11 cellular contexts compared by ENCODE assay signal in the genomic region with DNA sequence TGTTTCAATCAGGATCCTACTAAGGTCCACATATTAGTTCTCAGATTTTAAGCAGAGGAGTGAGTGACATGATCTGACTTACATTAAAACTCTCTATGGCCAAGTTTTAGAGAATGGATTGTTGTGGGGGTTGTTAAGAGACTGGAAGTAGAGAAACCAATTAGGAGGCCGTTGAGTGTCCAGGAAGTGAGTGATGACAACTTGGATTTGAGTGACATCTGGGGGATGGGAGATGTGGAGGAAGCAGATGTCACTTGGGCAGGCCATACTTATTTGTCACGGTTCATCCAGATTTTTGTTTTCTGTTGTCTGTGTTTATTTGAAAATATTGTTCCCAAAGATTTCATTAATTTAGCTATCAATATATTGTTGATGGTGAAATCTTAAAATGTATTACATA. TPM values are rescaled to one million over a fixed set of nuclear protein-coding genes. Genes with fewer than 3 reads are reported as not detected.
A peak's percentile ranks its signal among the peaks of the same experiment; 100 is the strongest.
DNase-seq lines count a peak whose midpoint lies in the region; ATAC-seq and TF ChIP-seq lines count a peak whose summit lies in the region.
"Had no signal": no experiment of that assay in that cellular context is flagged by ENCODE, and none has a peak within 500 bp of the region (broad histone marks: within the 10 kb centered on the region; RNA-seq: fewer than 3 reads in every experiment).

No MANE protein-coding gene starts in this region.

- WGBS in smooth muscle cell (ENCODE audit: low lambda C conversion rate) = 30% methylated on average over 2 of the region's 2 CpGs

- peaks cover under 1 to 22% of the 10 kb centered on the region in 2 donors for H3K36me3 Mint-ChIP-seq in CD4-positive, alpha-beta memory T cell
- H3K36me3 Mint-ChIP-seq in HFFc6 (ENCODE audit: low read depth) (peaks cover 27% of the 10 kb centered on the region), memory B cell (peaks cover 16% of the 10 kb centered on the region)

- H3K4me1 Mint-ChIP-seq in CD4-positive, alpha-beta memory T cell = peaks cover 38 to 80% (median 57%) of the 10 kb centered on the region in 4 donors
- H3K4me1 Mint-ChIP-seq in HFFc6 (ENCODE audit: low read depth) = peaks cover 81% of the 10 kb centered on the region
- peaks cover 26% of the 10 kb centered on the region for H3K4me1 Mint-ChIP-seq in memory B cell

- H3K27ac Mint-ChIP-seq in CD4-positive, alpha-beta memory T cell = peak overlapping the region; percentile 19 to 66 (median 40)
- peak overlapping the region; percentile 34 for H3K27ac Mint-ChIP-seq in HFFc6
- H3K27ac Mint-ChIP-seq in memory B cell = peak overlapping the region; percentile 22

- peaks cover 9% of the 10 kb centered on the region for H3K36me3 ChIP-seq in CD4-positive, alpha-beta memory T cell (ENCODE audit: insufficient read depth, low read length)
- H3K36me3 ChIP-seq in smooth muscle cell (ENCODE audit: low read depth) = no peaks in the 10 kb centered on the region

- peaks cover 100% of the 10 kb centered on the region for H4K20me1 ChIP-seq in smooth muscle cell (ENCODE audit: low read depth)

- H3K9me3 Mint-ChIP-seq in CD4-positive, alpha-beta memory T cell = no peaks in the 10 kb centered on the region
- H3K9me3 Mint-ChIP-seq in HFFc6 (no peaks in the 10 kb centered on the region), memory B cell (no peaks in the 10 kb centered on the region)

- no peaks in the 10 kb centered on the region for H3K27me3 ChIP-seq in CD4-positive, alpha-beta memory T cell (ENCODE audit: insufficient read depth, low read length)
- no peaks in the 10 kb centered on the region for H3K27me3 ChIP-seq in smooth muscle cell (ENCODE audit: low read depth)

- POLR2A ChIA-PET in CD4-positive, alpha-beta memory T cell (lab: Charles Lee; ENCODE audit: partially characterized antibody) = interaction anchor here (0.8 to 1.5 kb wide), 3 partner anchors 9 to 34 kb away, joined by 3 to 6 read pairs (median 3); no protein-coding TSS in a partner anchor

- H3K4me1 ChIP-seq in CD4-positive, alpha-beta memory T cell (ENCODE audit: insufficient read depth, low read length) = peaks cover 57% of the 10 kb centered on the region
- H3K4me1 ChIP-seq in smooth muscle cell (ENCODE audit: low read depth) = peaks cover 31% of the 10 kb centered on the region

- no peaks in the 10 kb centered on the region for H3K9me3 ChIP-seq in CD4-positive, alpha-beta memory T cell (ENCODE audit: control insufficient read depth in 1 of 2, low read length in 2 of 2)
- no peaks in the 10 kb centered on the region for H3K9me3 ChIP-seq in smooth muscle cell (replicated peaks; ENCODE audit: low read depth)

- intact Hi-C loops in CD4-positive, alpha-beta memory T cell (cut with micrococcal nuclease) = no loop called here

- H3K4me3 ChIP-seq in CD4-positive, alpha-beta memory T cell (ENCODE audit: low read length in 2 of 2) = no peak overlapping the region
- H3K4me3 ChIP-seq in smooth muscle cell = no peak overlapping the region

- no peaks in the 10 kb centered on the region for H3F3A ChIP-seq in smooth muscle cell (ENCODE audit: low read depth)

- TF ChIP-seq CTCF in HFFc6 (IDR thresholded peaks at IDR 0.05) = no peak
- no peak for TF ChIP-seq CTCF in VCaP (conservative IDR thresholded peaks at IDR 0.05)
- TF ChIP-seq CTCF in smooth muscle cell (IDR thresholded peaks at IDR 0.05; ENCODE audit: borderline replicate concordance, insufficient read depth, poor library complexity, severe bottlenecking) = no peak

- no peak overlapping the region for H3K27ac ChIP-seq in CD4-positive, alpha-beta memory T cell (ENCODE audit: low read depth, low read length)
- H3K27ac ChIP-seq in VCaP = peak overlapping the region; percentile 92
- no peak overlapping the region for H3K27ac ChIP-seq in smooth muscle cell (ENCODE audit: low read depth)

- CTCF ChIA-PET in CD4-positive, alpha-beta memory T cell (lab: Charles Lee; ENCODE audit: partially characterized antibody) = interaction anchor here (0.8 to 2.0 kb wide), 8 partner anchors 8 to 116 kb away, joined by 3 to 8 read pairs (median 4); a partner anchor contains a TSS

- H3K4me2 ChIP-seq in smooth muscle cell = no peak overlapping the region

- ATAC-seq in memory B cell (ENCODE audit: low read depth) = no peak

- no peaks in the 10 kb centered on the region for H3K27me3 Mint-ChIP-seq in CD4-positive, alpha-beta memory T cell
- H3K27me3 Mint-ChIP-seq in HFFc6 (ENCODE audit: insufficient read depth) = no peaks in the 10 kb centered on the region; the same call in 1 of the 2 replicates
- no peaks in the 10 kb centered on the region for H3K27me3 Mint-ChIP-seq in memory B cell

- H3K4me3 Mint-ChIP-seq in CD4-positive, alpha-beta memory T cell = peak overlapping the region in 2 of 8 donors; percentile 1 to 12
- H3K4me3 Mint-ChIP-seq in HFFc6 (peak overlapping the region; percentile 9; the same call in 1 of the 2 replicates), memory B cell (no peak overlapping the region)

- H2AFZ ChIP-seq in smooth muscle cell (ENCODE audit: low read depth) = no peak overlapping the region

- no peak for DNase-seq in CD4-positive, alpha-beta memory T cell
- DNase-seq in HFFc6 (no peak), memory B cell (ENCODE audit: low spot score in 2 of 2) (no peak), NCI-H187 treated with DMSO at 0.1 percent for 48 hours (lab: John Stamatoyannopoulos, UW) (no peak), UCSD-AML1 (lab: John Stamatoyannopoulos, UW; ENCODE audit: unreplicated experiment) (no peak), smooth muscle cell (lab: John Stamatoyannopoulos, UW; ENCODE audit: unreplicated experiment) (no peak)
- DNase-seq: activated CD8-positive, alpha-beta memory T cell treated with anti-CD3 and anti-CD28 coated beads, Interleukin-2, amount 50 U/mL, for 4 hours; H7; NCI-H1436 treated with DMSO at 0.1 percent for 48 hours; SHP77 had no signal

- H3K79me2 ChIP-seq in smooth muscle cell (ENCODE audit: low read depth) = peaks cover 96% of the 10 kb centered on the region

- no peak overlapping the region for H3K9ac ChIP-seq in smooth muscle cell (ENCODE audit: low read depth)

RNA-seq across cellular contexts. Expression of a gene that starts 28.3 kb away (rescaled TPM):
- 100 to 1,000 TPM; 289 to 293 TPM for total RNA-seq in CD4-positive, alpha-beta memory T cell
- polyA plus RNA-seq in CD4-positive, alpha-beta memory T cell = 100 to 1,000 TPM; 159 to 171 TPM
- total RNA-seq in HFFc6 (2021; fragmentation: NEBNext Ultra II Directional; extraction: Animal tissue kit (Norgen Biotek cat#: 25700)) = 100 to 1,000 TPM; 276 to 332 (median 321) TPM
- 109 and 125 TPM in 2 replicates for total RNA-seq in smooth muscle cell
- polyA plus RNA-seq in smooth muscle cell = 175 and 200 TPM in 2 replicates
